In the genomic region with DNA sequence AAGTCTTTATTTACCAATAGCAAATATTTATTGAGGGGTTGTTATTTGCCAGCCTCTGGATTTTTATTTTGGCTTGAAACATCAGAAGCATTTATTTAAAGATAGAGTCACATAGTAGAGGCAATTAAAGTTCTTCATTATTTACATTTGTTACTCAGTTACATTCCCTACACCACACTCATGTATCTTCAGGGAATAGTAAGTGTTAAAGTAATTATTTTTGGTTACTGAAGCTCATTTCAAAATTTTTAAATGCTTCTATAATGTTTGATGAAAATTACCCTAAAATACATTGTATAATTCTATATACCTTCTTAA, we compare ENCODE assay signal across 32 cellular contexts.
"Had no signal": no experiment of that assay in that cellular context is flagged by ENCODE, and none has a peak within 500 bp of the region (broad histone marks: within the 10 kb centered on the region; RNA-seq: fewer than 3 reads in every experiment).

No MANE protein-coding gene starts in this region.

- H3K4me1 Mint-ChIP-seq: activated CD4-positive, alpha-beta T cell treated with anti-CD3 and anti-CD28 coated beads for 36 hours; activated CD4-positive, alpha-beta T cell treated with anti-CD3 and anti-CD28 coated beads, Interleukin-2, amount 10 ng/mL, durations not matched to agents 24 days and 14 days; activated naive CD4-positive, alpha-beta T cell treated with anti-CD3 and anti-CD28 coated beads, Interleukin-2, amount 10 ng/mL, durations not matched to agents 7 days and 5 days; activated naive CD8-positive, alpha-beta T cell treated with anti-CD3 and anti-CD28 coated beads, Interleukin-2, amount 10 ng/mL, durations not matched to agents 7 days and 5 days had no signal

- DNase-seq: activated CD4-positive, alpha-beta memory T cell treated with anti-CD3 and anti-CD28 coated beads for 36 hours; activated CD4-positive, alpha-beta T cell treated with anti-CD3 and anti-CD28 coated beads for 36 hours; activated CD4-positive, alpha-beta T cell treated with anti-CD3 and anti-CD28 coated beads, Interleukin-2, amount 10 ng/mL, durations not matched to agents 24 days and 14 days; activated CD4-positive, CD25-positive, alpha-beta regulatory T cell; activated CD4-positive, CD25-positive, alpha-beta regulatory T cell treated with anti-CD3 and anti-CD28 coated beads, Interleukin-2, amount 50 U/mL, for 72 hours; activated CD8-positive, alpha-beta memory T cell treated with anti-CD3 and anti-CD28 coated beads, Interleukin-2, amount 50 U/mL, for 48 hours; activated CD8-positive, alpha-beta T cell treated with anti-CD3 and anti-CD28 coated beads, Interleukin-2, amount 10 ng/mL, durations not matched to agents 7 days and 5 days; activated gamma-delta T cell; activated naive CD4-positive, alpha-beta T cell; activated naive CD4-positive, alpha-beta T cell treated with anti-CD3 and anti-CD28 coated beads, Interleukin-2, amount 10 ng/mL, durations not matched to agents 7 days and 5 days; activated naive CD8-positive, alpha-beta T cell treated with anti-CD3 and anti-CD28 coated beads, Interleukin-2, amount 10 ng/mL, durations not matched to agents 7 days and 5 days; activated T-cell treated with anti-CD3 and anti-CD28 coated beads for 4 hours; activated T-cell treated with anti-CD3 and anti-CD28 coated beads, Interleukin-2, amount 50 U/mL, for 24 hours; activated T-cell treated with anti-CD3 and anti-CD28 coated beads, Interleukin-2, amount 50 U/mL, for 72 hours; central memory CD4-positive, alpha-beta T cell; cerebellar nuclear complex; colonic mucosa; effector CD8-positive, alpha-beta T cell; esophagus squamous epithelium; foreskin melanocyte; heart right ventricle; T-helper 1 cell; T-helper 2 cell had no signal

- H3K27me3 Mint-ChIP-seq: activated CD4-positive, alpha-beta memory T cell treated with anti-CD3 and anti-CD28 coated beads for 36 hours; activated CD4-positive, alpha-beta T cell treated with anti-CD3 and anti-CD28 coated beads for 36 hours; activated CD4-positive, alpha-beta T cell treated with anti-CD3 and anti-CD28 coated beads, Interleukin-2, amount 10 ng/mL, durations not matched to agents 24 days and 14 days; activated naive CD4-positive, alpha-beta T cell treated with anti-CD3 and anti-CD28 coated beads, Interleukin-2, amount 10 ng/mL, durations not matched to agents 7 days and 5 days; activated naive CD8-positive, alpha-beta T cell treated with anti-CD3 and anti-CD28 coated beads, Interleukin-2, amount 10 ng/mL, durations not matched to agents 7 days and 5 days; activated T-cell treated with anti-CD3 and anti-CD28 coated beads, Interleukin-2, amount 50 U/mL, for 24 hours had no signal

- H3K4me3 Mint-ChIP-seq: activated CD4-positive, alpha-beta memory T cell treated with anti-CD3 and anti-CD28 coated beads for 36 hours; activated CD4-positive, alpha-beta T cell treated with anti-CD3 and anti-CD28 coated beads for 36 hours; activated CD4-positive, alpha-beta T cell treated with anti-CD3 and anti-CD28 coated beads, Interleukin-2, amount 10 ng/mL, durations not matched to agents 24 days and 14 days; activated CD8-positive, alpha-beta T cell treated with anti-CD3 and anti-CD28 coated beads, Interleukin-2, amount 10 ng/mL, durations not matched to agents 7 days and 5 days; activated naive CD4-positive, alpha-beta T cell treated with anti-CD3 and anti-CD28 coated beads, Interleukin-2, amount 10 ng/mL, durations not matched to agents 7 days and 5 days; activated naive CD8-positive, alpha-beta T cell treated with anti-CD3 and anti-CD28 coated beads, Interleukin-2, amount 10 ng/mL, durations not matched to agents 7 days and 5 days; activated T-cell treated with anti-CD3 and anti-CD28 coated beads, Interleukin-2, amount 50 U/mL, for 24 hours; activated T-cell treated with anti-CD3 and anti-CD28 coated beads, Interleukin-2, amount 50 U/mL, for 72 hours; brain had no signal

- H3K27ac Mint-ChIP-seq: activated CD4-positive, alpha-beta memory T cell treated with anti-CD3 and anti-CD28 coated beads for 36 hours; activated CD4-positive, alpha-beta T cell treated with anti-CD3 and anti-CD28 coated beads for 36 hours; activated CD4-positive, alpha-beta T cell treated with anti-CD3 and anti-CD28 coated beads, Interleukin-2, amount 10 ng/mL, durations not matched to agents 24 days and 14 days; activated CD8-positive, alpha-beta T cell treated with anti-CD3 and anti-CD28 coated beads, Interleukin-2, amount 10 ng/mL, durations not matched to agents 7 days and 5 days; activated naive CD4-positive, alpha-beta T cell treated with anti-CD3 and anti-CD28 coated beads, Interleukin-2, amount 10 ng/mL, durations not matched to agents 7 days and 5 days; activated naive CD4-positive, alpha-beta T cell treated with anti-CD3 and anti-CD28 coated beads, Interleukin-2, amount 50 U/mL, for 72 hours; activated naive CD8-positive, alpha-beta T cell treated with anti-CD3 and anti-CD28 coated beads, Interleukin-2, amount 10 ng/mL, durations not matched to agents 7 days and 5 days; activated T-cell treated with anti-CD3 and anti-CD28 coated beads, Interleukin-2, amount 50 U/mL, for 24 hours; activated T-cell treated with anti-CD3 and anti-CD28 coated beads, Interleukin-2, amount 50 U/mL, for 72 hours had no signal

- FAIRE-seq: endometrium, endothelial cell of umbilical vein had no signal

- H3K9me3 Mint-ChIP-seq: activated CD4-positive, alpha-beta memory T cell treated with anti-CD3 and anti-CD28 coated beads for 36 hours; activated CD4-positive, alpha-beta T cell treated with anti-CD3 and anti-CD28 coated beads, Interleukin-2, amount 10 ng/mL, durations not matched to agents 24 days and 14 days; activated naive CD4-positive, alpha-beta T cell treated with anti-CD3 and anti-CD28 coated beads, Interleukin-2, amount 10 ng/mL, durations not matched to agents 7 days and 5 days; activated naive CD4-positive, alpha-beta T cell treated with anti-CD3 and anti-CD28 coated beads, Interleukin-2, amount 50 U/mL, for 72 hours; activated naive CD8-positive, alpha-beta T cell treated with anti-CD3 and anti-CD28 coated beads, Interleukin-2, amount 10 ng/mL, durations not matched to agents 7 days and 5 days; activated T-cell treated with anti-CD3 and anti-CD28 coated beads, Interleukin-2, amount 50 U/mL, for 24 hours; activated T-cell treated with anti-CD3 and anti-CD28 coated beads, Interleukin-2, amount 50 U/mL, for 72 hours; brain had no signal

- H3K27ac ChIP-seq: ascending aorta, breast epithelium, cardiac muscle cell, colonic mucosa, epithelial cell of prostate, esophagus squamous epithelium, gastroesophageal sphincter, heart right ventricle had no signal

- ATAC-seq: activated CD4-positive, alpha-beta T cell treated with anti-CD3 and anti-CD28 coated beads for 36 hours; activated CD8-positive, alpha-beta T cell treated with anti-CD3 and anti-CD28 coated beads, Interleukin-2, amount 10 ng/mL, durations not matched to agents 7 days and 5 days; activated naive CD4-positive, alpha-beta T cell treated with anti-CD3 and anti-CD28 coated beads, Interleukin-2, amount 50 U/mL, for 72 hours; activated T-cell treated with anti-CD3 and anti-CD28 coated beads, Interleukin-2, amount 50 U/mL, for 72 hours; gastroesophageal sphincter; heart right ventricle had no signal
